In genomic region chr5:107853696-107854095, GRCh38 we compare ENCODE assay signal across 26 cellular contexts.
"Had no signal": no experiment of that assay in that cellular context is flagged by ENCODE, and none has a peak within 500 bp of the region (broad histone marks: within the 10 kb centered on the region; RNA-seq: fewer than 3 reads in every experiment).

No MANE protein-coding gene starts in this region.

- H3K4me1 ChIP-seq: adrenal gland, body of pancreas, esophagus squamous epithelium, gastroesophageal sphincter had no signal

- H3K4me3 ChIP-seq: adrenal gland, body of pancreas, esophagus squamous epithelium, gastroesophageal sphincter had no signal

- H3K27ac ChIP-seq: adrenal gland, body of pancreas, epithelial cell of prostate, esophagus squamous epithelium, gastroesophageal sphincter had no signal

- DNase-seq: activated CD4-positive, alpha-beta T cell treated with anti-CD3 and anti-CD28 coated beads for 4 hours; activated CD4-positive, alpha-beta T cell treated with anti-CD3 and anti-CD28 coated beads, Interleukin-2, amount 50 U/mL, for 1 hour; activated CD4-positive, alpha-beta T cell treated with anti-CD3 and anti-CD28 coated beads, Interleukin-2, amount 50 U/mL, for 48 hours; activated CD4-positive, CD25-positive, alpha-beta regulatory T cell; activated CD4-positive, CD25-positive, alpha-beta regulatory T cell treated with anti-CD3 and anti-CD28 coated beads, Interleukin-2, amount 50 U/mL, for 72 hours; activated CD8-positive, alpha-beta memory T cell treated with anti-CD3 and anti-CD28 coated beads for 24 hours; activated CD8-positive, alpha-beta T cell treated with anti-CD3 and anti-CD28 coated beads for 36 hours; activated effector memory CD4-positive, alpha-beta T cell treated with Interleukin-2 at 50 U/mL for 16 hours; activated gamma-delta T cell treated with Interleukin-2 at 50 U/mL for 16 hours; activated naive CD4-positive, alpha-beta T cell treated with anti-CD3 and anti-CD28 coated beads, Interleukin-2, amount 50 U/mL, for 16 hours; activated naive CD4-positive, alpha-beta T cell treated with Interleukin-2 at 50 U/mL for 16 hours; activated T-cell treated with anti-CD3 and anti-CD28 coated beads, Interleukin-2, amount 50 U/mL, for 4 hours; adrenal gland; amygdala; aorta; body of pancreas; caudate nucleus; effector CD8-positive, alpha-beta T cell; esophagus squamous epithelium; head of caudate nucleus; T-helper 1 cell; T-helper 17 cell; T1000 had no signal

- H3K9me3 ChIP-seq: adrenal gland, body of pancreas, esophagus squamous epithelium, gastroesophageal sphincter had no signal

- ATAC-seq: activated CD8-positive, alpha-beta T cell treated with anti-CD3 and anti-CD28 coated beads for 36 hours; activated T-cell treated with anti-CD3 and anti-CD28 coated beads, Interleukin-2, amount 50 U/mL, for 4 hours; activated T-helper 17 cell treated with anti-CD3 and anti-CD28 coated beads, Interleukin-2, amount 50 U/mL, for 72 hours; body of pancreas; gastroesophageal sphincter; T-helper 17 cell had no signal

- H3K27me3 ChIP-seq: adrenal gland, body of pancreas, esophagus squamous epithelium, gastroesophageal sphincter had no signal

- H3K36me3 ChIP-seq: adrenal gland, esophagus squamous epithelium, gastroesophageal sphincter had no signal
